ENCODE assay signal across 8 cellular contexts in the genomic region with DNA sequence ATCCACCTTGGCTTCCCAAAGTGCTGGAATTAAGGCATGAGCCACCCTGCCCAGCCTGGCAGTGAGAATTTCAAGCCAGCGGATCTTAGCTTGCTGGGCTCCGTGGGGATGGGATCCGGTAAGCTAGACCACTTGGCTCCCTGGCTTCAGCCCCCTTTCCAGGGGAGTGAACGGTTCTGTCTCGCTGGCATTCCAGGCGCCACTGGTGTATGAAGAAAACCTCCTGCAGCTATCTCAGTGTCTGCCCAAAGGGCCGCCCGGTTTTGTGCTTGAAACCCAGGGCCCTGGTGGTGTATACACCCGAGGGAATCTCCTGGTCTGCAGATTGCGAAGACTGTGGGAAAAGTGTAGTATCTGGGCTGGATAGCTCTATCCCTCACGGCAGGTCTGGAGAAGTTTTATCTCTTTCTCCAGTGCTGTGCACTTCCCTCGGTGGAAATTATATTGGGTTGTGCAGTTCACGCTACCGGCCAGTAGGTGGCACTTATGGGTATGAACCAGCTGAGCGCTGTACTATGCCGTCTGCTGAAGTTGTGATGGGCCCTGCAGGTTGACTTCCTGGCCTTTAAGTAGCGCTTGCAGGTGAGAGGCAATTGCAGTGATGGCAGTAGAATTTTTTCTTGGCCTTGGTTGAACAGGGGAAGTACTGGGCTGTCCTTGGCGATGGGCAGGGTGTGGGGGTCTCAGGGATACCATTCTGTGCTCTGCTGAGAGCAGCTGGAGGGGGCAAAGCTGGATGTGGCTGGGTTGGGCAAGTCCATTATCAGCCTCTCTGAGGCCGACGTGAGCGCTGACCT.
DNase-seq lines count a peak whose midpoint lies in the region; ATAC-seq, FAIRE-seq and TF ChIP-seq lines count a peak whose summit lies in the region.

No MANE protein-coding gene starts in this region.

- H3K27ac Mint-ChIP-seq in activated naive CD4-positive, alpha-beta T cell treated with anti-CD3 and anti-CD28 coated beads, Interleukin-2, amount 50 U/mL, for 72 hours = no peak overlapping the region

- no peaks in the 10 kb centered on the region for H3K79me2 ChIP-seq in PC-9 (ENCODE audit: low read depth)

- H4K20me1 ChIP-seq in PC-9 (ENCODE audit: insufficient read depth) = no peaks in the 10 kb centered on the region

- peaks cover 5 to 8% of the 10 kb centered on the region in 2 donors for H3K9me3 Mint-ChIP-seq in activated naive CD4-positive, alpha-beta T cell treated with anti-CD3 and anti-CD28 coated beads, Interleukin-2, amount 50 U/mL, for 72 hours

- ATAC-seq in GM19372 (IDR thresholded peaks at IDR 0.05; ENCODE audit: low read depth, unreplicated experiment) (peak; percentile 98), HG03175 (IDR thresholded peaks at IDR 0.05; ENCODE audit: unreplicated experiment) (peak; percentile 99)
- ATAC-seq in activated naive CD4-positive, alpha-beta T cell treated with anti-CD3 and anti-CD28 coated beads, Interleukin-2, amount 50 U/mL, for 72 hours = peak; percentile 72 to 88

- no peak overlapping the region for H3K4me2 ChIP-seq in PC-9

- peaks cover 0 to 18% of the 10 kb centered on the region in 2 donors for H3K36me3 Mint-ChIP-seq in activated naive CD4-positive, alpha-beta T cell treated with anti-CD3 and anti-CD28 coated beads, Interleukin-2, amount 50 U/mL, for 72 hours

- CTCF ChIA-PET in PC-9 (lab: Charles Lee) = interaction anchor here (0.6 kb wide), 1 partner anchor 606 kb away, joined by 4 read pairs; no protein-coding TSS in a partner anchor

- POLR2A ChIA-PET in PC-9 (lab: Charles Lee; ENCODE audit: unreplicated experiment) = interaction anchor here (0.7 kb wide), 1 partner anchor 1508 kb away, joined by 4 read pairs; no protein-coding TSS in a partner anchor

- H3K9me2 ChIP-seq in PC-9 (ENCODE audit: insufficient read depth) = no peaks in the 10 kb centered on the region

- H3K4me1 ChIP-seq in PC-9 (replicated peaks; ENCODE audit: insufficient read depth) = no peaks in the 10 kb centered on the region

- no peak overlapping the region for H2AFZ ChIP-seq in PC-9

- no peak overlapping the region for H3K27ac ChIP-seq in PC-9

- H3K36me3 ChIP-seq in PC-9 (ENCODE audit: low read depth) = no peaks in the 10 kb centered on the region

- no peak for FAIRE-seq in D721Med (lab: Jason Lieb, UNC)

- no peaks in the 10 kb centered on the region for H3K9me3 ChIP-seq in PC-9 (ENCODE audit: insufficient read depth, low read depth)

- DNase-seq in D721Med (ENCODE audit: insufficient read length, low spot score) (peak; percentile 19), PC-9 (peak in 1 of 2 experiments; percentile 11), hepatic stellate cell (ENCODE audit: low spot score) (peak; percentile 47), SK-N-DZ (ENCODE audit: low spot score) (no peak)
- DNase-seq in activated naive CD4-positive, alpha-beta T cell treated with anti-CD3 and anti-CD28 coated beads, Interleukin-2, amount 50 U/mL, for 72 hours (ENCODE audit: low spot score in 2 of 2) = peak; percentile 58 to 66
- peak; percentile 30 to 47 for DNase-seq in stimulated activated CD4-positive, alpha-beta T cell treated with anti-CD3 and anti-CD28 coated beads, Interleukin-15, amount 100 ng/mL, for 48 hours (ENCODE audit: low read depth in 2 of 2)

- TF ChIP-seq CTCF in D721Med (IDR thresholded peaks at IDR 0.05; ENCODE audit: insufficient read depth, missing control alignments) (peak; percentile 59), PC-9 (conservative IDR thresholded peaks at IDR 0.05) (peak; percentile 72)

- no peak overlapping the region for H3K4me3 ChIP-seq in PC-9

- no TSS peak for BruUV-seq in PC-9 (replicated peaks; lab: Mats Ljungman, UMichigan)

- H3F3A ChIP-seq in PC-9 (ENCODE audit: insufficient read depth, low read depth) = no peaks in the 10 kb centered on the region

- no peaks in the 10 kb centered on the region for H3K27me3 ChIP-seq in PC-9 (ENCODE audit: insufficient read depth, low read depth)

- intact Hi-C loops in PC-9 (cut with micrococcal nuclease; ENCODE audit: unreplicated experiment) = no loop called here
